Comparison of ENCODE assay signal across 26 cellular contexts in genomic region chr12:107586256-107586970, GRCh38.
"Had no signal": no experiment of that assay in that cellular context is flagged by ENCODE, and none has a peak within 500 bp of the region (broad histone marks: within the 10 kb centered on the region; RNA-seq: fewer than 3 reads in every experiment).

No MANE protein-coding gene starts in this region.

- H3K4me3 ChIP-seq: gastrocnemius medialis, heart left ventricle, hepatocyte, lung, mucosa of descending colon, prostate gland, sigmoid colon, stomach, tibial artery had no signal

- H3K4me1 Mint-ChIP-seq: memory B cell; naive B cell; stimulated activated effector memory CD8-positive, alpha-beta T cell treated with anti-CD3 and anti-CD28 coated beads, Interleukin-12 subunit alpha, Interleukin-12 subunit beta, amount 100 ng/mL, for 72 hours had no signal

- H3K9me3 ChIP-seq: gastrocnemius medialis, mucosa of descending colon, prostate gland had no signal

- H3K36me3 Mint-ChIP-seq: mesothelial cell of epicardium; stimulated activated effector memory CD8-positive, alpha-beta T cell treated with anti-CD3 and anti-CD28 coated beads, Interleukin-12 subunit alpha, Interleukin-12 subunit beta, amount 100 ng/mL, for 72 hours had no signal

- H3K27me3 Mint-ChIP-seq: naive B cell; natural killer cell treated with Interleukin-12 subunit alpha and Interleukin-12 subunit beta and Interleukin-15 and Interleukin-18, amount 100 ng/mL, for 72 hours had no signal

- ATAC-seq: effector memory CD8-positive, alpha-beta T cell; gastrocnemius medialis; heart left ventricle; left colon; left ventricle myocardium superior; mucosa of descending colon; natural killer cell treated with Interleukin-12 subunit alpha and Interleukin-12 subunit beta and Interleukin-15 and Interleukin-18, amount 100 ng/mL, for 72 hours; right cardiac atrium; stimulated activated effector memory CD8-positive, alpha-beta T cell treated with anti-CD3 and anti-CD28 coated beads, Interleukin-12 subunit alpha, Interleukin-12 subunit beta, amount 100 ng/mL, for 72 hours had no signal

- H3K27ac ChIP-seq: gastrocnemius medialis, hepatocyte, parathyroid adenoma, prostate gland, sigmoid colon, stomach, tibial artery had no signal

- H2AFZ ChIP-seq: hepatocyte, parathyroid adenoma had no signal

- H3K79me2 ChIP-seq: hepatocyte, parathyroid adenoma had no signal

- H3K4me3 Mint-ChIP-seq: effector memory CD8-positive, alpha-beta T cell; memory B cell; mesothelial cell of epicardium; natural killer cell treated with Interleukin-12 subunit alpha and Interleukin-12 subunit beta and Interleukin-15 and Interleukin-18, amount 100 ng/mL, for 72 hours; neural crest cell; stimulated activated effector memory CD8-positive, alpha-beta T cell treated with anti-CD3 and anti-CD28 coated beads, Interleukin-12 subunit alpha, Interleukin-12 subunit beta, amount 100 ng/mL, for 72 hours had no signal

- H3K27ac Mint-ChIP-seq: effector memory CD8-positive, alpha-beta T cell; memory B cell; mesothelial cell of epicardium; natural killer cell treated with Interleukin-12 subunit alpha and Interleukin-12 subunit beta and Interleukin-15 and Interleukin-18, amount 100 ng/mL, for 72 hours; stimulated activated effector memory CD8-positive, alpha-beta T cell treated with anti-CD3 and anti-CD28 coated beads, Interleukin-12 subunit alpha, Interleukin-12 subunit beta, amount 100 ng/mL, for 72 hours had no signal

- H3K36me3 ChIP-seq: gastrocnemius medialis, heart left ventricle, prostate gland, sigmoid colon, stomach, tibial artery had no signal

- H3K9me3 Mint-ChIP-seq: natural killer cell treated with Interleukin-12 subunit alpha and Interleukin-12 subunit beta and Interleukin-15 and Interleukin-18, amount 100 ng/mL, for 72 hours had no signal

- H3K9ac ChIP-seq: parathyroid adenoma had no signal

- DNase-seq: cerebellar nuclear complex; cortex of kidney; effector memory CD8-positive, alpha-beta T cell; foreskin fibroblast; gastrocnemius medialis; heart left ventricle; left colon; left ventricle myocardium superior; mucosa of descending colon; naive B cell; right cardiac atrium; sigmoid colon; stimulated activated CD4-positive, alpha-beta T cell treated with anti-CD3 and anti-CD28 coated beads, Interleukin-2, amount 100 ng/mL, for 24 hours; stimulated activated CD4-positive, alpha-beta T cell treated with anti-CD3 and anti-CD28 coated beads, Interleukin-4, amount 100 ng/mL, for 24 hours; stimulated activated naive CD4-positive, alpha-beta T cell treated with Interleukin-2 at 50 U/mL for 16 hours; stomach; tibial artery had no signal

- H3K4me2 ChIP-seq: hepatocyte had no signal

- H3K4me1 ChIP-seq: gastrocnemius medialis, parathyroid adenoma, prostate gland, tibial artery had no signal
